Comparison of ENCODE assay signal across 8 cellular contexts in the genomic region with DNA sequence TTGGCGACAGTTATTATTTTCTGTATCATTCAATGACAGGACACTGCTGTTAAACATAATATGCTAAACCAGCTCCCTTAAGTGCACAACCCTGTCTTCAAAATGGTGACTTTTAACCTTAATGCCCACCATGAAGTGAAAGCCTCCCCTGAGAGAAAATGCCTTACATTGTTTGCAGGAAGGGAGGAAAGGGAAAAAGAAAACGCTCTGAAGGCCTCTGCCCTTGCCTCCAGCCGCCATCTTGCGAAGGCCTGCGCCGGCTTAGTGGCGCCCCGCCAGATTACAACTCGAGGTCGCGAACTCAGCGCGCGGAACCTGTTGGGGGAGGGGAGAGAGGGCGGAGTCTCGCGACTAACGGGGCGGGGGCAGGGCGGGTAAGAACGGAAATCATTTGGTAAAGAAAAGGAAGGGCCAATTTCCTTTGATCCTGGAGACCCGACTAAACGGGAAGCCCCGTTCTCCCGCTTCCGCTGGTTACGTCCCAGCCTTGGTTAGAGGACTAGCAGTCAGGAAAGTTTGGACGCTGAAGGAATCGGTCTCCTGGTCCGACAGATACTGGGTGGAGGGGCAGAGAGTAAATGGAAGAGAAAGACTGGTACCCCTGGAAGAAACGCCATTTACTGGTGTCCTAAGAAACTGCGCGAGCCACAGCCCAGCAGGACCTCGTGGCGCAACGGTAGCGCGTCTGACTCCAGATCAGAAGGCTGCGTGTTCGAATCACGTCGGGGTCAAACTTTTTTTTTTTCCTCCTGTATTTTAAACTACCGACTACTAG. TPM values are rescaled to one million over a fixed set of nuclear protein-coding genes. Genes with fewer than 3 reads are reported as not detected.
DNase-seq lines count a peak whose midpoint lies in the region; ATAC-seq and TF ChIP-seq lines count a peak whose summit lies in the region.

No MANE protein-coding gene starts in this region.

- H3K4me1 ChIP-seq in BLaER1 treated with 17β-estradiol and CSF1 and Interleukin-3, amounts not matched to agents 10 nM and 100 nM, result peaks cover 8 to 41% (median 13%) of the 10 kb centered on the region in 10 experiments; a peak in 14 of 20 replicates
- H3K4me1 ChIP-seq in liver (ENCODE audit: control insufficient read depth in 4 of 4, insufficient read depth in 4 of 4, low read length in 3 of 4), result peaks cover 2 to 28% (median 12%) of the 10 kb centered on the region in 4 donors

- H3K4me3 ChIP-seq in BLaER1 treated with 17β-estradiol and CSF1 and Interleukin-3, amounts not matched to agents 10 nM and 100 nM, result peak overlapping the region; percentile 58 to 73 (median 67)
- H3K4me3 ChIP-seq in liver (ENCODE audit: low read depth in 1 of 3, low read length in 3 of 3), result peak overlapping the region; percentile 76 to 81 (median 77)

- intact Hi-C loops in dendritic cell treated with granulocyte-macrophage colony-stimulating factor and Interleukin-4, amounts not matched to agents 40 ng/mL and 50 ng/mL, for 4 days (cut with micrococcal nuclease), result loop anchor here (1.0 to 5.0 kb wide), 3 partner anchors 12 to 61 kb away; a partner anchor contains a TSS

- no peaks in the 10 kb centered on the region for H3K9me3 ChIP-seq in BLaER1 treated with 17β-estradiol and CSF1 and Interleukin-3, amounts not matched to agents 10 nM and 100 nM (replicated peaks in 1 of 11)
- H3K9me3 ChIP-seq in liver (ENCODE audit: control insufficient read depth in 4 of 4, low read length in 3 of 4), result no peaks in the 10 kb centered on the region

- peak overlapping the region; percentile 88 to 97 (median 92) for H3K9ac ChIP-seq in BLaER1 treated with 17β-estradiol and CSF1 and Interleukin-3, amounts not matched to agents 10 nM and 100 nM
- peak overlapping the region; percentile 73 to 95 for H3K9ac ChIP-seq in liver (ENCODE audit: low read depth in 1 of 2, low read length in 2 of 2)

- no peaks in the 10 kb centered on the region for H3K9me3 Mint-ChIP-seq in dendritic cell treated with granulocyte-macrophage colony-stimulating factor and Interleukin-4, amounts not matched to agents 40 ng/mL and 50 ng/mL, for 4 days

- DNase-seq in NCI-H69 (lab: John Stamatoyannopoulos, UW), result peak; percentile 98
- DNase-seq in activated CD4-positive, alpha-beta T cell treated with anti-CD3 and anti-CD28 coated beads, Interleukin-2, amount 50 U/mL, for 1 hour, result peak; percentile 94
- peak; percentile 93 for DNase-seq in stimulated activated CD4-positive, alpha-beta T cell treated with anti-CD3 and anti-CD28 coated beads, Interleukin-4, amount 100 ng/mL, for 1 hour

- peak overlapping the region; percentile 94 for H3K27ac Mint-ChIP-seq in dendritic cell treated with granulocyte-macrophage colony-stimulating factor and Interleukin-4, amounts not matched to agents 40 ng/mL and 50 ng/mL, for 4 days

- H3K27me3 Mint-ChIP-seq in dendritic cell treated with granulocyte-macrophage colony-stimulating factor and Interleukin-4, amounts not matched to agents 40 ng/mL and 50 ng/mL, for 4 days, result no peaks in the 10 kb centered on the region

- H3K4me3 Mint-ChIP-seq in dendritic cell treated with granulocyte-macrophage colony-stimulating factor and Interleukin-4, amounts not matched to agents 40 ng/mL and 50 ng/mL, for 4 days, result peak overlapping the region; percentile 89

- ATAC-seq in GM19351 (IDR thresholded peaks at IDR 0.05; ENCODE audit: unreplicated experiment) (peak; percentile 75), HG03520 (IDR thresholded peaks at IDR 0.05; ENCODE audit: unreplicated experiment) (peak; percentile 65)

- under 1% methylated on average over 43 of the region's 43 CpGs for WGBS in liver

- H3K27me3 ChIP-seq in BLaER1 treated with 17β-estradiol and CSF1 and Interleukin-3, amounts not matched to agents 10 nM and 100 nM, result no peaks in the 10 kb centered on the region
- H3K27me3 ChIP-seq in liver (ENCODE audit: control insufficient read depth in 4 of 4, insufficient read depth in 4 of 4, low read length in 3 of 4), result no peaks in the 10 kb centered on the region

- TF ChIP-seq CTCF in liver (IDR thresholded peaks at IDR 0.05; ENCODE audit: low read depth, low read length, missing input control), result no peak

- H3K27ac ChIP-seq in BLaER1 treated with 17β-estradiol and CSF1 and Interleukin-3, amounts not matched to agents 10 nM and 100 nM, result peak overlapping the region; percentile 88 to 98 (median 96)
- H3K27ac ChIP-seq in liver (ENCODE audit: low read depth in 1 of 2, low read length in 2 of 2), result peak overlapping the region; percentile 95 to 96

- H3K4me2 ChIP-seq in BLaER1 treated with 17β-estradiol and CSF1 and Interleukin-3, amounts not matched to agents 10 nM and 100 nM, result peak overlapping the region; percentile 62 to 77 (median 69)

- H3K36me3 Mint-ChIP-seq in dendritic cell treated with granulocyte-macrophage colony-stimulating factor and Interleukin-4, amounts not matched to agents 40 ng/mL and 50 ng/mL, for 4 days (ENCODE audit: low read depth), result no peaks in the 10 kb centered on the region

- peak in 1 of 2 donors; percentile 11 for TF ChIP-seq RAD21 in liver (IDR thresholded peaks at IDR 0.05)

- peaks cover 12% of the 10 kb centered on the region for H3K4me1 Mint-ChIP-seq in dendritic cell treated with granulocyte-macrophage colony-stimulating factor and Interleukin-4, amounts not matched to agents 40 ng/mL and 50 ng/mL, for 4 days (ENCODE audit: low read depth)

- H3K36me3 ChIP-seq in BLaER1 treated with 17β-estradiol and CSF1 and Interleukin-3, amounts not matched to agents 10 nM and 100 nM, result no peaks in the 10 kb centered on the region
- no peaks in the 10 kb centered on the region for H3K36me3 ChIP-seq in liver (ENCODE audit: control insufficient read depth in 4 of 4, insufficient read depth in 3 of 4, low read depth in 1 of 4, low read length in 3 of 4)

- no peaks in the 10 kb centered on the region for H4K20me1 ChIP-seq in BLaER1 treated with 17β-estradiol and CSF1 and Interleukin-3, amounts not matched to agents 10 nM and 100 nM

TF ChIP-seq in liver, 16 proteins besides CTCF, POLR2A, EP300 and RAD21 (continues in another document):
- TF ChIP-seq HNF4A (conservative IDR thresholded peaks at IDR 0.05) (peak; percentile 6 to 40), GABPA (IDR thresholded peaks at IDR 0.05 in 1 of 2, conservative IDR thresholded peaks at IDR 0.05 in 1 of 2) (peak; percentile 45 to 70), YY1 (IDR thresholded peaks at IDR 0.05) (peak; percentile 99), JUND (IDR thresholded peaks at IDR 0.05) (peak; percentile 14 to 35), FOXA1 (IDR thresholded peaks at IDR 0.05) (no peak), HNF4G (IDR thresholded peaks at IDR 0.05) (peak; percentile 28), FOXA2 (IDR thresholded peaks at IDR 0.05) (no peak), RXRA (IDR thresholded peaks at IDR 0.05) (peak; percentile 90 to 95), NR2F2 (IDR thresholded peaks at IDR 0.05) (peak; percentile 94), TAF1 (conservative IDR thresholded peaks at IDR 0.05) (peak; percentile 60), SP1 (IDR thresholded peaks at IDR 0.05) (peak; percentile 78)
- TF ChIP-seq, protein P1, sequence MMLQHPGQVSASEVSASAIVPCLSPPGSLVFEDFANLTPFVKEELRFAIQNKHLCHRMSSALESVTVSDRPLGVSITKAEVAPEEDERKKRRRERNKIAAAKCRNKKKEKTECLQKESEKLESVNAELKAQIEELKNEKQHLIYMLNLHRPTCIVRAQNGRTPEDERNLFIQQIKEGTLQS (IDR thresholded peaks at IDR 0.05), result peak; percentile 99
- TF ChIP-seq, protein P2, sequence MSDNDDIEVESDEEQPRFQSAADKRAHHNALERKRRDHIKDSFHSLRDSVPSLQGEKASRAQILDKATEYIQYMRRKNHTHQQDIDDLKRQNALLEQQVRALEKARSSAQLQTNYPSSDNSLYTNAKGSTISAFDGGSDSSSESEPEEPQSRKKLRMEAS (IDR thresholded peaks at IDR 0.05), result peak; percentile 67
- TF ChIP-seq, protein P3, sequence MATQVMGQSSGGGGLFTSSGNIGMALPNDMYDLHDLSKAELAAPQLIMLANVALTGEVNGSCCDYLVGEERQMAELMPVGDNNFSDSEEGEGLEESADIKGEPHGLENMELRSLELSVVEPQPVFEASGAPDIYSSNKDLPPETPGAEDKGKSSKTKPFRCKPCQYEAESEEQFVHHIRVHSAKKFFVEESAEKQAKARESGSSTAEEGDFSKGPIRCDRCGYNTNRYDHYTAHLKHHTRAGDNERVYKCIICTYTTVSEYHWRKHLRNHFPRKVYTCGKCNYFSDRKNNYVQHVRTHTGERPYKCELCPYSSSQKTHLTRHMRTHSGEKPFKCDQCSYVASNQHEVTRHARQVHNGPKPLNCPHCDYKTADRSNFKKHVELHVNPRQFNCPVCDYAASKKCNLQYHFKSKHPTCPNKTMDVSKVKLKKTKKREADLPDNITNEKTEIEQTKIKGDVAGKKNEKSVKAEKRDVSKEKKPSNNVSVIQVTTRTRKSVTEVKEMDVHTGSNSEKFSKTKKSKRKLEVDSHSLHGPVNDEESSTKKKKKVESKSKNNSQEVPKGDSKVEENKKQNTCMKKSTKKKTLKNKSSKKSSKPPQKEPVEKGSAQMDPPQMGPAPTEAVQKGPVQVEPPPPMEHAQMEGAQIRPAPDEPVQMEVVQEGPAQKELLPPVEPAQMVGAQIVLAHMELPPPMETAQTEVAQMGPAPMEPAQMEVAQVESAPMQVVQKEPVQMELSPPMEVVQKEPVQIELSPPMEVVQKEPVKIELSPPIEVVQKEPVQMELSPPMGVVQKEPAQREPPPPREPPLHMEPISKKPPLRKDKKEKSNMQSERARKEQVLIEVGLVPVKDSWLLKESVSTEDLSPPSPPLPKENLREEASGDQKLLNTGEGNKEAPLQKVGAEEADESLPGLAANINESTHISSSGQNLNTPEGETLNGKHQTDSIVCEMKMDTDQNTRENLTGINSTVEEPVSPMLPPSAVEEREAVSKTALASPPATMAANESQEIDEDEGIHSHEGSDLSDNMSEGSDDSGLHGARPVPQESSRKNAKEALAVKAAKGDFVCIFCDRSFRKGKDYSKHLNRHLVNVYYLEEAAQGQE (IDR thresholded peaks at IDR 0.05), result peak; percentile 52
- TF ChIP-seq, protein P4, sequence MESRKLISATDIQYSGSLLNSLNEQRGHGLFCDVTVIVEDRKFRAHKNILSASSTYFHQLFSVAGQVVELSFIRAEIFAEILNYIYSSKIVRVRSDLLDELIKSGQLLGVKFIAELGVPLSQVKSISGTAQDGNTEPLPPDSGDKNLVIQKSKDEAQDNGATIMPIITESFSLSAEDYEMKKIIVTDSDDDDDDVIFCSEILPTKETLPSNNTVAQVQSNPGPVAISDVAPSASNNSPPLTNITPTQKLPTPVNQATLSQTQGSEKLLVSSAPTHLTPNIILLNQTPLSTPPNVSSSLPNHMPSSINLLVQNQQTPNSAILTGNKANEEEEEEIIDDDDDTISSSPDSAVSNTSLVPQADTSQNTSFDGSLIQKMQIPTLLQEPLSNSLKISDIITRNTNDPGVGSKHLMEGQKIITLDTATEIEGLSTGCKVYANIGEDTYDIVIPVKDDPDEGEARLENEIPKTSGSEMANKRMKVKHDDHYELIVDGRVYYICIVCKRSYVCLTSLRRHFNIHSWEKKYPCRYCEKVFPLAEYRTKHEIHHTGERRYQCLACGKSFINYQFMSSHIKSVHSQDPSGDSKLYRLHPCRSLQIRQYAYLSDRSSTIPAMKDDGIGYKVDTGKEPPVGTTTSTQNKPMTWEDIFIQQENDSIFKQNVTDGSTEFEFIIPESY (IDR thresholded peaks at IDR 0.05), result peak; percentile 74

RNA-seq across cellular contexts. Expression of a gene that starts 11.6 kb away (rescaled TPM):
- 100 to 1,000 TPM in 1 of 2 donors, 10 to 100 TPM in 1; 74.7 to 175 TPM for total RNA-seq in liver
- 10 to 100 TPM; 10.9 to 13.1 TPM for polyA plus RNA-seq in liver

Comparison
In these comparisons a context has a peak if more than half of its experiments do, and no peak if none do; other contexts are left out.
1. Peak in every context shown above with its lines: DNase-seq, ATAC-seq, H3K4me3 ChIP-seq and H3K27ac ChIP-seq.